8 cellular contexts compared by ENCODE assay signal in genomic region chr7:43648725-43649406, GRCh38.
A peak's percentile ranks its signal among the peaks of the same experiment; 100 is the strongest.
DNase-seq lines count a peak whose midpoint lies in the region; ATAC-seq and TF ChIP-seq lines count a peak whose summit lies in the region.

No MANE protein-coding gene starts in this region.

- peaks cover 34% of the 10 kb centered on the region for H3K36me3 ChIP-seq in OCI-LY1 (ENCODE audit: insufficient read depth, low read length)
- peaks cover 50% of the 10 kb centered on the region for H3K36me3 ChIP-seq in iPS-20b (ENCODE audit: insufficient read depth, low read depth, low read length)

- H3K9me3 Mint-ChIP-seq in activated naive CD4-positive, alpha-beta T cell treated with anti-CD3 and anti-CD28 coated beads, Interleukin-2, amount 50 U/mL, for 72 hours, result peaks cover 0 to 4% of the 10 kb centered on the region in 2 donors

- H3K27ac ChIP-seq in OCI-LY1 (ENCODE audit: low read depth, low read length, poor library complexity, severe bottlenecking) (peak overlapping the region; percentile 98), iPS-20b (ENCODE audit: low read length) (peak overlapping the region; percentile 32)

- H3K9ac ChIP-seq in OCI-LY1 (ENCODE audit: low read length) (peak overlapping the region; percentile 65), iPS-20b (ENCODE audit: low read depth, low read length) (peak overlapping the region; percentile 65; the same call in 1 of the 2 replicates)

- peaks cover 7% of the 10 kb centered on the region; the same call in 1 of the 2 replicates for H3K79me2 ChIP-seq in OCI-LY1 (ENCODE audit: insufficient read depth, low read length)

- no peaks in the 10 kb centered on the region for H3K9me3 ChIP-seq in OCI-LY1 (ENCODE audit: low read length)
- no peaks in the 10 kb centered on the region for H3K9me3 ChIP-seq in iPS-20b (ENCODE audit: insufficient read depth, low read depth, low read length)

- H3K4me3 ChIP-seq in OCI-LY1 (ENCODE audit: low read depth, low read length, poor library complexity, severe bottlenecking) (peak overlapping the region; percentile 59), iPS-20b (ENCODE audit: low read length) (no peak overlapping the region)

- TF ChIP-seq CTCF in OCI-LY1 (IDR thresholded peaks at IDR 0.05; ENCODE audit: low read length), result no peak

- peak overlapping the region; percentile 81 for H3K4me2 ChIP-seq in OCI-LY1 (ENCODE audit: low read length)

- peaks cover 16 to 36% of the 10 kb centered on the region in 2 donors for H3K36me3 Mint-ChIP-seq in activated naive CD4-positive, alpha-beta T cell treated with anti-CD3 and anti-CD28 coated beads, Interleukin-2, amount 50 U/mL, for 72 hours

- H2AFZ ChIP-seq in OCI-LY1 (ENCODE audit: low read length), result no peak overlapping the region

- ATAC-seq in HG02798 (IDR thresholded peaks at IDR 0.05; ENCODE audit: poor library complexity, unreplicated experiment), result peak; percentile 74
- peak; percentile 33 to 59 for ATAC-seq in activated naive CD4-positive, alpha-beta T cell treated with anti-CD3 and anti-CD28 coated beads, Interleukin-2, amount 50 U/mL, for 72 hours

- H4K20me1 ChIP-seq in OCI-LY1 (ENCODE audit: insufficient read depth, low read length), result no peaks in the 10 kb centered on the region

- DNase-seq in NCI-H2029 (lab: John Stamatoyannopoulos, UW) (peak; percentile 36), NCI-H2029 treated with DMSO at 0.1 percent for 48 hours (lab: John Stamatoyannopoulos, UW) (no peak), NCI-H82 treated with DMSO at 0.1 percent for 48 hours (lab: John Stamatoyannopoulos, UW; ENCODE audit: unreplicated experiment) (no peak)
- DNase-seq in activated naive CD4-positive, alpha-beta T cell treated with anti-CD3 and anti-CD28 coated beads, Interleukin-2, amount 50 U/mL, for 72 hours (ENCODE audit: low spot score in 2 of 2), result peak in 1 of 2 donors; percentile 55
- DNase-seq in stimulated activated CD8-positive, alpha-beta memory T cell treated with anti-CD3 and anti-CD28 coated beads, Interleukin-7, amount 100 ng/mL, for 4 hours (ENCODE audit: low read depth in 2 of 2), result peak; percentile 52 to 56

- H3K4me1 ChIP-seq in OCI-LY1 (ENCODE audit: insufficient read depth, low read length, severe bottlenecking), result peaks cover 97% of the 10 kb centered on the region
- peaks cover 51% of the 10 kb centered on the region for H3K4me1 ChIP-seq in iPS-20b (ENCODE audit: insufficient read depth, low read length)

- H3K27me3 ChIP-seq in OCI-LY1 (ENCODE audit: insufficient read depth, low read length) (no peaks in the 10 kb centered on the region), iPS-20b (ENCODE audit: insufficient read depth, low read length) (no peaks in the 10 kb centered on the region)

- H3K9me2 ChIP-seq in OCI-LY1 (ENCODE audit: low read depth, low read length), result no peaks in the 10 kb centered on the region

- H3F3A ChIP-seq in OCI-LY1 (ENCODE audit: insufficient read depth, low read length), result peaks cover 32% of the 10 kb centered on the region

- peak overlapping the region; percentile 88 to 98 for H3K27ac Mint-ChIP-seq in activated naive CD4-positive, alpha-beta T cell treated with anti-CD3 and anti-CD28 coated beads, Interleukin-2, amount 50 U/mL, for 72 hours

Comparison
In these comparisons a context has a peak if more than half of its experiments do, and no peak if none do; other contexts are left out.
1. DNase-seq: peak in NCI-H2029 (single experiment) and stimulated activated CD8-positive, alpha-beta memory T cell treated with anti-CD3 and anti-CD28 coated beads, Interleukin-7, amount 100 ng/mL, for 4 hours (2 of 2); none in NCI-H2029 treated with DMSO at 0.1 percent for 48 hours (single experiment) and NCI-H82 treated with DMSO at 0.1 percent for 48 hours (single experiment).